Comparison of ENCODE assay signal across 8 cellular contexts in genomic region chr22:42512273-42512990, GRCh38. TPM values are rescaled to one million over a fixed set of nuclear protein-coding genes. Genes with fewer than 3 reads are reported as not detected.
DNase-seq lines count a peak whose midpoint lies in the region; ATAC-seq and TF ChIP-seq lines count a peak whose summit lies in the region.
"Not testable (repeated sequence)": the region's sequence is repeated elsewhere in the genome, so short reads cannot be mapped to it uniquely, and the experiment has no call there.

No MANE protein-coding gene starts in this region.

- H2AFZ ChIP-seq in neural cell (ENCODE audit: low read depth, low read length) = not testable (repeated sequence)

- H3K4me3 ChIP-seq in GM12865 (ENCODE audit: low read depth, low read length); RWPE2 (ENCODE audit: severe bottlenecking); astrocyte of the spinal cord (ENCODE audit: low read depth, low read length); fibroblast of mammary gland (ENCODE audit: control insufficient read depth, low read depth, low read length); neural cell (ENCODE audit: low read length); uterus: not testable (repeated sequence)

- H3K4me2 ChIP-seq in neural cell (ENCODE audit: low read length) = not testable (repeated sequence)

- peak; percentile 4 for TF ChIP-seq CTCF in GM12865 (IDR thresholded peaks at IDR 0.05; ENCODE audit: insufficient read depth, low read depth, low read length, missing control alignments)
- TF ChIP-seq CTCF in RWPE2 (IDR thresholded peaks at IDR 0.05; ENCODE audit: poor library complexity, severe bottlenecking) = peak; percentile 42
- peak; percentile 27 for TF ChIP-seq CTCF in astrocyte of the spinal cord (IDR thresholded peaks at IDR 0.05; ENCODE audit: low read depth, low read length)
- TF ChIP-seq CTCF in fibroblast of mammary gland (conservative IDR thresholded peaks at IDR 0.05; ENCODE audit: control insufficient read depth, insufficient read depth, low read depth, low read length) = peak; percentile 21
- TF ChIP-seq CTCF in neural cell (IDR thresholded peaks at IDR 0.05; ENCODE audit: poor library complexity, severe bottlenecking) = peak; percentile 54
- TF ChIP-seq CTCF in uterus (IDR thresholded peaks at IDR 0.05) = peak in 3 of 4 experiments; percentile 26 to 57 (median 32)

- not testable (repeated sequence) for H3K27ac ChIP-seq in RWPE2 (ENCODE audit: poor library complexity, severe bottlenecking); neural cell (ENCODE audit: low read length)
- H3K27ac ChIP-seq in uterus = peak overlapping the region; percentile 20 to 26

- H3K27me3 ChIP-seq in RWPE2 (ENCODE audit: insufficient read depth, poor library complexity, severe bottlenecking); neural cell (ENCODE audit: insufficient read depth, low read depth, low read length); uterus: not testable (repeated sequence)

- H3K9me2 ChIP-seq in neural cell (ENCODE audit: insufficient read depth, low read length) = not testable (repeated sequence)

- H3K9ac ChIP-seq in neural cell (ENCODE audit: low read length) = not testable (repeated sequence)

- ATAC-seq in RWPE2 (ENCODE audit: low read depth) = peak; percentile 40; the same call in 2 of the 3 replicates

- not testable (repeated sequence) for H3F3A ChIP-seq in neural cell (ENCODE audit: insufficient read depth, low read length, poor library complexity, severe bottlenecking)

- TF ChIP-seq EP300 in neural cell (conservative IDR thresholded peaks at IDR 0.05; ENCODE audit: poor library complexity, severe bottlenecking) = not testable (repeated sequence)

- H3K36me3 ChIP-seq in RWPE2 (ENCODE audit: low read depth); neural cell (ENCODE audit: insufficient read depth, low read length); uterus: not testable (repeated sequence)

- H4K20me1 ChIP-seq in neural cell (ENCODE audit: insufficient read depth) = not testable (repeated sequence)

- not testable (repeated sequence) for H3K4me1 ChIP-seq in RWPE2 (ENCODE audit: insufficient read depth, poor library complexity, severe bottlenecking); uterus

- in situ Hi-C loops in KBM-7 (cut with MboI; ENCODE audit: low pct_unique_long_range_greater_than_20kb, low sequenced_read_pairs); astrocyte of the spinal cord (cut with HindIII; ENCODE audit: low sequenced_read_pairs): not testable (repeated sequence)

- H3K9me3 ChIP-seq in RWPE2 (ENCODE audit: severe bottlenecking); neural cell (ENCODE audit: low read length); uterus: not testable (repeated sequence)

- not testable (repeated sequence) for H3K79me2 ChIP-seq in neural cell (replicated peaks; ENCODE audit: insufficient read depth, low read length)

- TF ChIP-seq RAD21 in neural cell (conservative IDR thresholded peaks at IDR 0.05) = peak; percentile 55

- DNase-seq in GM12865 (ENCODE audit: low read depth); RWPE2 (ENCODE audit: low spot score): not testable (repeated sequence)
- DNase-seq in KBM-7 (peak; percentile 38), astrocyte of the spinal cord (ENCODE audit: low read depth, low spot score) (peak; percentile 36), fibroblast of mammary gland (ENCODE audit: low read depth) (peak; percentile 46), iPS-NIHi11 (ENCODE audit: low spot score) (peak; percentile 52), uterus (peak; percentile 33 to 39)

- intact Hi-C loops in uterus (cut with DNase I; ENCODE audit: low total_unique reads) = not testable (repeated sequence)

- not testable (repeated sequence) for TF ChIP-seq POLR2A in uterus (IDR thresholded peaks at IDR 0.05)

TF ChIP-seq in neural cell, 6 proteins besides CTCF, POLR2A, EP300 and RAD21:
- TF ChIP-seq SMC3 (conservative IDR thresholded peaks at IDR 0.05; ENCODE audit: poor library complexity) = peak; percentile 54

RNA-seq across cellular contexts. Expression of gene RRP7A, which starts 7.2 kb away (rescaled TPM):
- polyA plus RNA-seq in neural cell = 27.8 and 32.3 TPM in 2 replicates
- polyA minus RNA-seq in neural cell = 31.9 and 32.9 TPM in 2 replicates
- 10 to 100 TPM in 3 of 4 donors, 1 to 10 TPM in 1; 9.7 to 38.6 (median 28.6) TPM for total RNA-seq in uterus

RNA-seq across cellular contexts. Expression of gene SERHL2, which starts 41.3 kb away (rescaled TPM):
- 0.80 and 0.99 TPM in 2 replicates for polyA plus RNA-seq in neural cell
- not detected in 2 replicates for polyA minus RNA-seq in neural cell
- total RNA-seq in uterus = 1 to 10 TPM; 3.6 to 9.9 (median 6.7) TPM

Comparison
In these comparisons a context has a peak if more than half of its experiments do, and no peak if none do; other contexts are left out.
1. CTCF ChIP-seq: peak in every context shown above with its lines; median percentile 54 in neural cell; 42 in RWPE2; 32 in uterus; 27 in astrocyte of the spinal cord; 21 in fibroblast of mammary gland; 4 in GM12865.